9 cellular contexts compared by ENCODE assay signal in genomic region chrX:119759333-119759766, GRCh38. TPM values are rescaled to one million over a fixed set of nuclear protein-coding genes. Genes with fewer than 3 reads are reported as not detected.
DNase-seq lines count a peak whose midpoint lies in the region; ATAC-seq and TF ChIP-seq lines count a peak whose summit lies in the region.
"Had no signal": no experiment of that assay in that cellular context is flagged by ENCODE, and none has a peak within 500 bp of the region (broad histone marks: within the 10 kb centered on the region; RNA-seq: fewer than 3 reads in every experiment).

No MANE protein-coding gene starts in this region.

- H3K4me3 ChIP-seq in breast epithelium (peak overlapping the region; percentile 43 to 65 (median 56)), tibial nerve (peak overlapping the region; percentile 16 to 53 (median 44))

- H3K36me3 ChIP-seq in breast epithelium (no peaks in the 10 kb centered on the region), tibial nerve (no peaks in the 10 kb centered on the region)

- peaks cover 9% of the 10 kb centered on the region for H3K27me3 Mint-ChIP-seq in MCF 10A (ENCODE audit: insufficient read depth, unreplicated experiment)
- H3K27me3 Mint-ChIP-seq in activated CD8-positive, alpha-beta T cell treated with anti-CD3 and anti-CD28 coated beads, Interleukin-2, amount 10 ng/mL, durations not matched to agents 7 days and 5 days (ENCODE audit: low read depth): no peaks in the 10 kb centered on the region
- peaks cover 19% of the 10 kb centered on the region for H3K27me3 Mint-ChIP-seq in mesothelial cell of epicardium (ENCODE audit: low read depth)

- H3K36me3 Mint-ChIP-seq in MCF 10A (ENCODE audit: insufficient read depth, unreplicated experiment) (no peaks in the 10 kb centered on the region), mesothelial cell of epicardium (no peaks in the 10 kb centered on the region)
- H3K36me3 Mint-ChIP-seq in activated CD8-positive, alpha-beta T cell treated with anti-CD3 and anti-CD28 coated beads, Interleukin-2, amount 10 ng/mL, durations not matched to agents 7 days and 5 days (ENCODE audit: low read depth): no peaks in the 10 kb centered on the region

- no TSS peak for BruUV-seq in MCF 10A (replicated peaks; lab: Mats Ljungman, UMichigan)

- no peaks in the 10 kb centered on the region for H3K9me3 Mint-ChIP-seq in MCF 10A (ENCODE audit: unreplicated experiment)
- H3K9me3 Mint-ChIP-seq in activated CD8-positive, alpha-beta T cell treated with anti-CD3 and anti-CD28 coated beads, Interleukin-2, amount 10 ng/mL, durations not matched to agents 7 days and 5 days (ENCODE audit: insufficient read depth): no peaks in the 10 kb centered on the region
- peaks cover under 1% of the 10 kb centered on the region for H3K9me3 Mint-ChIP-seq in mesothelial cell of epicardium

- H3K4me3 Mint-ChIP-seq in MCF 10A (ENCODE audit: unreplicated experiment) (no peak overlapping the region), mesothelial cell of epicardium (peak overlapping the region; percentile 47)
- H3K4me3 Mint-ChIP-seq in activated CD8-positive, alpha-beta T cell treated with anti-CD3 and anti-CD28 coated beads, Interleukin-2, amount 10 ng/mL, durations not matched to agents 7 days and 5 days: peak overlapping the region; percentile 58

- H3K27me3 ChIP-seq in breast epithelium (peaks cover 0 to 17% of the 10 kb centered on the region in 2 donors), tibial nerve (peaks cover 0 to 25% of the 10 kb centered on the region in 2 donors)

- TF ChIP-seq POLR2A in breast epithelium (IDR thresholded peaks at IDR 0.05) (no peak), tibial nerve (IDR thresholded peaks at IDR 0.05) (no peak)

- WGBS in tibial nerve, 2 donors: 40 to 51% methylated on average over 2 to 35 of the region's 35 CpGs

- H3K27ac ChIP-seq in breast epithelium (no peak overlapping the region), tibial nerve (peak overlapping the region in 1 of 4 donors; percentile 71), caudate nucleus (ENCODE audit: low read depth, low read length) (no peak overlapping the region)

- peaks cover 6% of the 10 kb centered on the region for H3K4me1 Mint-ChIP-seq in MCF 10A (ENCODE audit: insufficient read depth, unreplicated experiment)
- peaks cover 44% of the 10 kb centered on the region for H3K4me1 Mint-ChIP-seq in activated CD8-positive, alpha-beta T cell treated with anti-CD3 and anti-CD28 coated beads, Interleukin-2, amount 10 ng/mL, durations not matched to agents 7 days and 5 days (ENCODE audit: low read depth)
- peaks cover 21% of the 10 kb centered on the region for H3K4me1 Mint-ChIP-seq in mesothelial cell of epicardium

- no peak for ATAC-seq in activated CD8-positive, alpha-beta T cell treated with anti-CD3 and anti-CD28 coated beads, Interleukin-2, amount 10 ng/mL, durations not matched to agents 7 days and 5 days

- no peak for DNase-seq in breast epithelium (ENCODE audit: low spot score in 2 of 2)
- DNase-seq in MCF 10A (ENCODE audit: unreplicated experiment): no peak
- DNase-seq in activated CD8-positive, alpha-beta T cell treated with anti-CD3 and anti-CD28 coated beads, Interleukin-2, amount 10 ng/mL, durations not matched to agents 7 days and 5 days: no peak
- DNase-seq in mesothelial cell of epicardium (ENCODE audit: low spot score in 2 of 2, unreplicated experiment in 2 of 2): no peak
- no peak for DNase-seq in tibial nerve (ENCODE audit: low spot score in 2 of 2)
- DNase-seq in NOMO-1 treated with dmso at 0.1 percent for 144 hours (lab: John Stamatoyannopoulos, UW; ENCODE audit: unreplicated experiment): no peak
- DNase-seq in caudate nucleus (lab: John Stamatoyannopoulos, UW): no peak
- no peak for DNase-seq in inferior parietal cortex (ENCODE audit: extremely low spot score)
- DNase-seq: COR-L47 had no signal

- POLR2A ChIA-PET in MCF 10A (lab: Yijun Ruan, JAX): interaction anchor here (1.3 to 1.7 kb wide), 3 partner anchors 10 to 94 kb away, joined by 4 to 8 read pairs (median 4); partner anchors contain the start of genes RPL39 and UPF3B
- POLR2A ChIA-PET in activated CD8-positive, alpha-beta T cell treated with anti-CD3 and anti-CD28 coated beads, Interleukin-2, amount 10 ng/mL, durations not matched to agents 7 days and 5 days (lab: Charles Lee): interaction anchor here (3.4 to 6.6 kb wide), 2 partner anchors 32 to 68 kb away, joined by 19 to 48 read pairs; partner anchors contain the start of genes RPL39 and SEPTIN6

- no peak for TF ChIP-seq CTCF in breast epithelium (IDR thresholded peaks at IDR 0.05)
- no peak for TF ChIP-seq CTCF in MCF 10A (IDR thresholded peaks at IDR 0.05; ENCODE audit: unreplicated experiment)
- TF ChIP-seq CTCF in mesothelial cell of epicardium (IDR thresholded peaks at IDR 0.05; ENCODE audit: unreplicated experiment): no peak
- no peak for TF ChIP-seq CTCF in tibial nerve (IDR thresholded peaks at IDR 0.05)

- H3K4me1 ChIP-seq in breast epithelium (no peaks in the 10 kb centered on the region), tibial nerve (peaks cover 0 to 13% (median 0%) of the 10 kb centered on the region in 4 donors)

- no peak overlapping the region for H3K27ac Mint-ChIP-seq in MCF 10A (ENCODE audit: low read depth, unreplicated experiment)
- H3K27ac Mint-ChIP-seq in activated CD8-positive, alpha-beta T cell treated with anti-CD3 and anti-CD28 coated beads, Interleukin-2, amount 10 ng/mL, durations not matched to agents 7 days and 5 days: no peak overlapping the region
- H3K27ac Mint-ChIP-seq in mesothelial cell of epicardium: no peak overlapping the region

- no peak for TF ChIP-seq EP300 in tibial nerve (IDR thresholded peaks at IDR 0.05)

- CTCF ChIA-PET in MCF 10A (lab: Yijun Ruan, JAX): interaction anchor here (1.3 to 1.4 kb wide), 3 partner anchors 24 to 149 kb away, joined by 3 to 5 read pairs (median 3); no protein-coding TSS in a partner anchor
- CTCF ChIA-PET in activated CD8-positive, alpha-beta T cell treated with anti-CD3 and anti-CD28 coated beads, Interleukin-2, amount 10 ng/mL, durations not matched to agents 7 days and 5 days (lab: Charles Lee): interaction anchor here (0.6 to 3.5 kb wide), 9 partner anchors 13 to 242 kb away, joined by 3 to 17 read pairs (median 4); partner anchors contain the start of gene UBE2A

- intact Hi-C loops in breast epithelium (cut with DNase I; ENCODE audit: low total_unique reads): no loop called here
- intact Hi-C loops in MCF 10A (cut with micrococcal nuclease): no loop called here

- H3K9me3 ChIP-seq in breast epithelium (no peaks in the 10 kb centered on the region), tibial nerve (no peaks in the 10 kb centered on the region)

RNA-seq across cellular contexts. Expression of gene SOWAHD, which starts 1.0 kb away (rescaled TPM):
- total RNA-seq in breast epithelium (1 to 10 TPM in 1 of 3 donors, under 1 TPM in 1, not detected in 1; 0.33 to 1.9 TPM), MCF 10A (2022) (not detected in 2 replicates), mesothelial cell of epicardium (0.38 TPM in 2 of 3 replicates, not detected in the other), tibial nerve (1 to 10 TPM in 1 of 4 donors, not detected in 3; 1.1 TPM)
- 1 to 10 TPM in 1 of 2 experiments, under 1 TPM in 1; 0.92 to 1.4 TPM for total RNA-seq in activated CD8-positive, alpha-beta T cell treated with anti-CD3 and anti-CD28 coated beads, Interleukin-2, amount 10 ng/mL, durations not matched to agents 7 days and 5 days

RNA-seq across cellular contexts. Expression of gene RPL39, which starts 32.1 kb away (rescaled TPM):
- total RNA-seq in breast epithelium (1,000 to 10,000 TPM; 7,705 to 9,033 (median 8,363) TPM), MCF 10A (2022) (1,826 and 1,944 TPM in 2 replicates), mesothelial cell of epicardium (2,086 to 2,208 TPM (median 2,190 TPM) in 3 replicates), tibial nerve (1,000 to 10,000 TPM; 2,139 to 3,555 (median 3,085) TPM)
- total RNA-seq in activated CD8-positive, alpha-beta T cell treated with anti-CD3 and anti-CD28 coated beads, Interleukin-2, amount 10 ng/mL, durations not matched to agents 7 days and 5 days: 1,000 to 10,000 TPM; 1,775 to 1,899 TPM
